Comparison of ENCODE assay signal across 9 cellular contexts in genomic region chr2:224638338-224638823, GRCh38.
DNase-seq lines count a peak whose midpoint lies in the region; ATAC-seq lines count a peak whose summit lies in the region.
"Had no signal": no experiment of that assay in that cellular context is flagged by ENCODE, and none has a peak within 500 bp of the region (broad histone marks: within the 10 kb centered on the region; RNA-seq: fewer than 3 reads in every experiment).

No MANE protein-coding gene starts in this region.

- peak overlapping the region; percentile 47 for H3K27ac Mint-ChIP-seq in dendritic cell treated with granulocyte-macrophage colony-stimulating factor and Interleukin-4, amounts not matched to agents 40 ng/mL and 50 ng/mL, for 4 days

- H3K27me3 Mint-ChIP-seq in dendritic cell treated with granulocyte-macrophage colony-stimulating factor and Interleukin-4, amounts not matched to agents 40 ng/mL and 50 ng/mL, for 4 days = peaks cover 1% of the 10 kb centered on the region

- H3K36me3 Mint-ChIP-seq in dendritic cell treated with granulocyte-macrophage colony-stimulating factor and Interleukin-4, amounts not matched to agents 40 ng/mL and 50 ng/mL, for 4 days (ENCODE audit: low read depth) = no peaks in the 10 kb centered on the region

- H3K9me3 Mint-ChIP-seq in dendritic cell treated with granulocyte-macrophage colony-stimulating factor and Interleukin-4, amounts not matched to agents 40 ng/mL and 50 ng/mL, for 4 days = no peaks in the 10 kb centered on the region
- H3K9me3 Mint-ChIP-seq: central memory CD8-positive, alpha-beta T cell had no signal

- peak; percentile 75 for DNase-seq in NOMO-1 treated with DMSO at 0.1 percent for 48 hours (lab: John Stamatoyannopoulos, UW; ENCODE audit: unreplicated experiment)
- DNase-seq in islet precursor cell = no peak
- no peak for DNase-seq in NK-92 (lab: John Stamatoyannopoulos, UW; ENCODE audit: unreplicated experiment)
- DNase-seq in NCI-H1436 (lab: John Stamatoyannopoulos, UW) = no peak
- no peak for DNase-seq in HuH-7 (ENCODE audit: low spot score)

- intact Hi-C loops in dendritic cell treated with granulocyte-macrophage colony-stimulating factor and Interleukin-4, amounts not matched to agents 40 ng/mL and 50 ng/mL, for 4 days (cut with micrococcal nuclease) = loop anchor here (2.0 kb wide), 1 partner anchor 52 kb away; no protein-coding TSS in a partner anchor

- H3K4me1 Mint-ChIP-seq in dendritic cell treated with granulocyte-macrophage colony-stimulating factor and Interleukin-4, amounts not matched to agents 40 ng/mL and 50 ng/mL, for 4 days (ENCODE audit: low read depth) = peaks cover 13% of the 10 kb centered on the region
- H3K4me1 Mint-ChIP-seq: central memory CD8-positive, alpha-beta T cell had no signal

- peak; percentile 94 for ATAC-seq in GM18907 (IDR thresholded peaks at IDR 0.05; ENCODE audit: unreplicated experiment)
- ATAC-seq in HG02870 (IDR thresholded peaks at IDR 0.05; ENCODE audit: unreplicated experiment) = peak; percentile 95

- H3K4me3 Mint-ChIP-seq in dendritic cell treated with granulocyte-macrophage colony-stimulating factor and Interleukin-4, amounts not matched to agents 40 ng/mL and 50 ng/mL, for 4 days = peak overlapping the region; percentile 10
- H3K4me3 Mint-ChIP-seq: central memory CD8-positive, alpha-beta T cell had no signal
